21 cellular contexts compared by ENCODE assay signal in genomic region chr9:36011379-36011778, GRCh38. TPM values are rescaled to one million over a fixed set of nuclear protein-coding genes. Genes with fewer than 3 reads are reported as not detected.
DNase-seq lines count a peak whose midpoint lies in the region; ATAC-seq and TF ChIP-seq lines count a peak whose summit lies in the region.
"Had no signal": no experiment of that assay in that cellular context is flagged by ENCODE, and none has a peak within 500 bp of the region (broad histone marks: within the 10 kb centered on the region; RNA-seq: fewer than 3 reads in every experiment).

No MANE protein-coding gene starts in this region.

- H3K36me3 ChIP-seq in adipocyte (ENCODE audit: control insufficient read depth, insufficient read depth, low read length, severe bottlenecking): no peaks in the 10 kb centered on the region
- H3K36me3 ChIP-seq: BLaER1 had no signal

- H3K9me3 Mint-ChIP-seq in chondrocyte (ENCODE audit: low read depth): peaks cover under 1% of the 10 kb centered on the region
- no peaks in the 10 kb centered on the region for H3K9me3 Mint-ChIP-seq in stimulated activated effector memory CD8-positive, alpha-beta T cell treated with anti-CD3 and anti-CD28 coated beads, Interleukin-12 subunit alpha, Interleukin-12 subunit beta, amount 100 ng/mL, for 72 hours
- H3K9me3 Mint-ChIP-seq: CD4-positive, alpha-beta T cell had no signal

- no peak for ATAC-seq in stimulated activated effector memory CD8-positive, alpha-beta T cell treated with anti-CD3 and anti-CD28 coated beads, Interleukin-12 subunit alpha, Interleukin-12 subunit beta, amount 100 ng/mL, for 72 hours

- no peak overlapping the region for H3K4me3 Mint-ChIP-seq in chondrocyte (ENCODE audit: unreplicated experiment)
- no peak overlapping the region for H3K4me3 Mint-ChIP-seq in stimulated activated effector memory CD8-positive, alpha-beta T cell treated with anti-CD3 and anti-CD28 coated beads, Interleukin-12 subunit alpha, Interleukin-12 subunit beta, amount 100 ng/mL, for 72 hours
- H3K4me3 Mint-ChIP-seq: CD4-positive, alpha-beta T cell had no signal

- DNase-seq in adipocyte (ENCODE audit: low read depth) (peak; percentile 13), chondrocyte (ENCODE audit: low spot score) (no peak), fibroblast of pulmonary artery (ENCODE audit: low read depth) (peak; percentile 36), C1 segment of cervical spinal cord (lab: John Stamatoyannopoulos, UW) (no peak), NOMO-1 treated with dmso at 0.1 percent for 144 hours (lab: John Stamatoyannopoulos, UW; ENCODE audit: unreplicated experiment) (no peak), NCI-H1048 (lab: John Stamatoyannopoulos, UW) (no peak)
- no peak for DNase-seq in stimulated activated effector memory CD8-positive, alpha-beta T cell treated with anti-CD3 and anti-CD28 coated beads, Interleukin-12 subunit alpha, Interleukin-12 subunit beta, amount 100 ng/mL, for 72 hours (ENCODE audit: low spot score in 2 of 2)
- DNase-seq: CD4-positive, alpha-beta T cell; HCEC 1CT; NCI-H1092; NCI-H1417 treated with DMSO at 0.1 percent for 48 hours; NCI-H1694 treated with DMSO at 0.1 percent for 48 hours; NCI-H2081; NCI-H2227 treated with DMSO at 0.1 percent for 48 hours; NCI-H69; SIG-M5 had no signal

- no peaks in the 10 kb centered on the region for H3K27me3 Mint-ChIP-seq in chondrocyte (ENCODE audit: low read depth)

- no peaks in the 10 kb centered on the region for H3K27me3 ChIP-seq in adipocyte (replicated peaks; ENCODE audit: control insufficient read depth, insufficient read depth, low read length)
- H3K27me3 ChIP-seq: BLaER1 had no signal

- H3K4me1 ChIP-seq in adipocyte (ENCODE audit: control insufficient read depth, insufficient read depth, low read length): no peaks in the 10 kb centered on the region

- TF ChIP-seq CTCF in chondrocyte (IDR thresholded peaks at IDR 0.05) (no peak), fibroblast of pulmonary artery (IDR thresholded peaks at IDR 0.05; ENCODE audit: low read length, missing control alignments) (no peak)

- H3K36me3 Mint-ChIP-seq in chondrocyte (ENCODE audit: low read depth): no peaks in the 10 kb centered on the region
- no peaks in the 10 kb centered on the region for H3K36me3 Mint-ChIP-seq in stimulated activated effector memory CD8-positive, alpha-beta T cell treated with anti-CD3 and anti-CD28 coated beads, Interleukin-12 subunit alpha, Interleukin-12 subunit beta, amount 100 ng/mL, for 72 hours

- peaks cover 1% of the 10 kb centered on the region for H3K9me3 ChIP-seq in adipocyte (ENCODE audit: control insufficient read depth, low read length)

- H3K9ac ChIP-seq in adipocyte (ENCODE audit: low read length): no peak overlapping the region
- H3K9ac ChIP-seq: BLaER1 had no signal

- peaks cover 15% of the 10 kb centered on the region for H3K4me1 Mint-ChIP-seq in chondrocyte (ENCODE audit: low read depth)
- H3K4me1 Mint-ChIP-seq in stimulated activated effector memory CD8-positive, alpha-beta T cell treated with anti-CD3 and anti-CD28 coated beads, Interleukin-12 subunit alpha, Interleukin-12 subunit beta, amount 100 ng/mL, for 72 hours: peaks cover 23% of the 10 kb centered on the region

- H3K27ac Mint-ChIP-seq in chondrocyte (ENCODE audit: unreplicated experiment): peak overlapping the region; percentile 5
- peak overlapping the region; percentile 17 for H3K27ac Mint-ChIP-seq in stimulated activated effector memory CD8-positive, alpha-beta T cell treated with anti-CD3 and anti-CD28 coated beads, Interleukin-12 subunit alpha, Interleukin-12 subunit beta, amount 100 ng/mL, for 72 hours
- H3K27ac Mint-ChIP-seq: CD4-positive, alpha-beta T cell had no signal

- H3K4me3 ChIP-seq in adipocyte (ENCODE audit: low read length): no peak overlapping the region
- no peak overlapping the region for H3K4me3 ChIP-seq in fibroblast of pulmonary artery (replicated peaks; ENCODE audit: low read depth, low read length)
- H3K4me3 ChIP-seq: BLaER1, SK-N-MC had no signal

RNA-seq across cellular contexts. Expression of gene RECK, which starts 25.3 kb away (rescaled TPM):
- total RNA-seq in chondrocyte: 33.5 to 66.6 TPM (median 33.5 TPM) in 3 replicates

RNA-seq across cellular contexts. Expression of gene OR2S2, which starts 53.4 kb away (rescaled TPM):
- not detected in 3 replicates for total RNA-seq in chondrocyte
- total RNA-seq: CD4-positive, alpha-beta T cell; H1; NCI-H460; OCI-LY7 had no signal

Comparison
In these comparisons a context has a peak if more than half of its experiments do, and no peak if none do; other contexts are left out.
1. DNase-seq: peak in adipocyte (single experiment) and fibroblast of pulmonary artery (single experiment); none in chondrocyte (single experiment), stimulated activated effector memory CD8-positive, alpha-beta T cell treated with anti-CD3 and anti-CD28 coated beads, Interleukin-12 subunit alpha, Interleukin-12 subunit beta, amount 100 ng/mL, for 72 hours (0 of 2), C1 segment of cervical spinal cord (0 of 14), NOMO-1 treated with dmso at 0.1 percent for 144 hours (single experiment) and NCI-H1048 (single experiment).